In genomic region chr5:124461857-124462423, GRCh38 we compare ENCODE assay signal across 15 cellular contexts.
A peak's percentile ranks its signal among the peaks of the same experiment; 100 is the strongest.
DNase-seq lines count a peak whose midpoint lies in the region; ATAC-seq and TF ChIP-seq lines count a peak whose summit lies in the region.
"Had no signal": no experiment of that assay in that cellular context is flagged by ENCODE, and none has a peak within 500 bp of the region (broad histone marks: within the 10 kb centered on the region; RNA-seq: fewer than 3 reads in every experiment).

No MANE protein-coding gene starts in this region.

- H3K36me3 ChIP-seq in BE2C = no peaks in the 10 kb centered on the region
- H3K36me3 ChIP-seq: stomach, WERI-Rb-1 had no signal

- peak overlapping the region; percentile 10; the same call in 1 of the 2 replicates for H3K4me3 ChIP-seq in BE2C (ENCODE audit: low read depth, low read length)
- H3K4me3 ChIP-seq: stomach had no signal

- H3K27me3 ChIP-seq in BE2C = no peaks in the 10 kb centered on the region
- H3K27me3 ChIP-seq: stomach had no signal

- DNase-seq in BE2C (no peak), NCI-H1092 treated with DMSO at 0.1 percent for 48 hours (lab: John Stamatoyannopoulos, UW) (peak; percentile 89), NCI-H345 treated with DMSO at 0.1 percent for 48 hours (lab: John Stamatoyannopoulos, UW; ENCODE audit: unreplicated experiment) (peak; percentile 83), globus pallidus (ENCODE audit: low spot score) (peak; percentile 57), left lobe of liver (ENCODE audit: low spot score) (no peak), NOMO-1 treated with dmso at 0.1 percent for 144 hours (lab: John Stamatoyannopoulos, UW; ENCODE audit: unreplicated experiment) (no peak)
- DNase-seq: activated CD8-positive, alpha-beta memory T cell treated with anti-CD3 and anti-CD28 coated beads, Interleukin-2, amount 10 ng/mL, durations not matched to agents 7 days and 5 days; activated gamma-delta T cell treated with Interleukin-2 at 50 U/mL for 16 hours; effector CD8-positive, alpha-beta T cell; GOT3; NCI-H1048; stomach; WERI-Rb-1 had no signal

- TF ChIP-seq CTCF in BE2C (IDR thresholded peaks at IDR 0.05; ENCODE audit: low read depth, low read length) = no peak

- peaks cover 8% of the 10 kb centered on the region; the same call in 1 of the 2 replicates for H3K4me1 ChIP-seq in BE2C

- H3K9me3 ChIP-seq in BE2C = no peaks in the 10 kb centered on the region

- no peak for ATAC-seq in left lobe of liver
- no peak for ATAC-seq in HG03571 (IDR thresholded peaks at IDR 0.05; ENCODE audit: unreplicated experiment)
- ATAC-seq in GM19463 (IDR thresholded peaks at IDR 0.05; ENCODE audit: unreplicated experiment) = no peak
- ATAC-seq: activated CD8-positive, alpha-beta memory T cell treated with anti-CD3 and anti-CD28 coated beads, Interleukin-2, amount 10 ng/mL, durations not matched to agents 7 days and 5 days had no signal

Comparison
In these comparisons a context has a peak if more than half of its experiments do, and no peak if none do; other contexts are left out.
1. DNase-seq: peak in NCI-H1092 treated with DMSO at 0.1 percent for 48 hours (single experiment), NCI-H345 treated with DMSO at 0.1 percent for 48 hours (single experiment) and globus pallidus (single experiment); none in BE2C (single experiment), left lobe of liver (single experiment) and NOMO-1 treated with dmso at 0.1 percent for 144 hours (single experiment).